ENCODE assay signal across 10 cellular contexts in genomic region chr7:43873300-43873699, GRCh38. TPM values are rescaled to one million over a fixed set of nuclear protein-coding genes. Genes with fewer than 3 reads are reported as not detected.
A peak's percentile ranks its signal among the peaks of the same experiment; 100 is the strongest.
DNase-seq lines count a peak whose midpoint lies in the region; ATAC-seq and TF ChIP-seq lines count a peak whose summit lies in the region.
"Had no signal": no experiment of that assay in that cellular context is flagged by ENCODE, and none has a peak within 500 bp of the region (broad histone marks: within the 10 kb centered on the region; RNA-seq: fewer than 3 reads in every experiment).

No MANE protein-coding gene starts in this region.

- H3K79me2 ChIP-seq in fibroblast of lung (ENCODE audit: control insufficient read depth, insufficient read depth, low read length) (peaks cover 17% of the 10 kb centered on the region), SK-N-SH (ENCODE audit: insufficient read depth) (peaks cover 12% of the 10 kb centered on the region)

- WGBS in SK-N-SH (ENCODE audit: low lambda C conversion rate), result 98% methylated on average over 5 of the region's 5 CpGs

- H3K4me3 ChIP-seq in fibroblast of lung (replicated peaks in 1 of 4; ENCODE audit: control extremely low read depth in 1 of 4, insufficient read depth in 1 of 4, low read depth in 3 of 4, low read length in 4 of 4), result peak overlapping the region in 1 of 4 experiments; percentile 6
- H3K4me3 ChIP-seq in naive thymus-derived CD4-positive, alpha-beta T cell (ENCODE audit: low read length), result no peak overlapping the region
- no peak overlapping the region for H3K4me3 ChIP-seq in SK-N-SH (ENCODE audit: low read depth in 2 of 2, low read length in 1 of 2)

- TF ChIP-seq RAD21 in SK-N-SH (IDR thresholded peaks at IDR 0.05; ENCODE audit: low read length), result no peak

- H3K36me3 ChIP-seq in fibroblast of lung (ENCODE audit: control insufficient read depth, insufficient read depth, low read length), result peaks cover 26% of the 10 kb centered on the region
- peaks cover 0 to 33% (median 3%) of the 10 kb centered on the region in 3 experiments for H3K36me3 ChIP-seq in naive thymus-derived CD4-positive, alpha-beta T cell (ENCODE audit: control insufficient read depth in 2 of 3, insufficient read depth in 3 of 3, low read length in 3 of 3)
- H3K36me3 ChIP-seq in SK-N-SH (replicated peaks in 1 of 2; ENCODE audit: control insufficient read depth in 1 of 2, insufficient read depth in 2 of 2, low read length in 1 of 2), result peaks cover 9 to 35% of the 10 kb centered on the region in 2 experiments

- H3K27ac ChIP-seq in fibroblast of lung (ENCODE audit: insufficient read depth, low read length), result peak overlapping the region; percentile 95
- no peak overlapping the region for H3K27ac ChIP-seq in naive thymus-derived CD4-positive, alpha-beta T cell (ENCODE audit: low read depth, low read length)
- peak overlapping the region in 1 of 2 experiments; percentile 17; a peak in 1 of 4 replicates for H3K27ac ChIP-seq in SK-N-SH (ENCODE audit: low read depth in 2 of 2, low read length in 1 of 2)

- no peak for TF ChIP-seq CTCF in fibroblast of lung (conservative IDR thresholded peaks at IDR 0.05 in 1 of 2, IDR thresholded peaks at IDR 0.05 in 1 of 2; ENCODE audit: low read depth in 1 of 2, low read length in 2 of 2)
- no peak for TF ChIP-seq CTCF in SK-N-SH (IDR thresholded peaks at IDR 0.05)

- H3K9me3 Mint-ChIP-seq in naive thymus-derived CD4-positive, alpha-beta T cell, result peaks cover 0 to 2% (median 0%) of the 10 kb centered on the region in 11 donors

- peaks cover 0 to 16% (median 16%) of the 10 kb centered on the region in 7 donors for H3K4me1 Mint-ChIP-seq in naive thymus-derived CD4-positive, alpha-beta T cell

- no peaks in the 10 kb centered on the region for H3K27me3 ChIP-seq in fibroblast of lung (ENCODE audit: control insufficient read depth, insufficient read depth, low read length)
- H3K27me3 ChIP-seq in naive thymus-derived CD4-positive, alpha-beta T cell (ENCODE audit: control insufficient read depth in 2 of 2, insufficient read depth in 2 of 2, low read length in 2 of 2), result no peaks in the 10 kb centered on the region
- H3K27me3 ChIP-seq in SK-N-SH (ENCODE audit: insufficient read depth), result no peaks in the 10 kb centered on the region

- ATAC-seq in naive thymus-derived CD4-positive, alpha-beta T cell, result no peak
- ATAC-seq in GM18907 (IDR thresholded peaks at IDR 0.05; ENCODE audit: unreplicated experiment), result no peak

- peak overlapping the region in 2 of 9 donors; percentile 25 to 46 for H3K27ac Mint-ChIP-seq in naive thymus-derived CD4-positive, alpha-beta T cell

- no peak overlapping the region for H3K4me3 Mint-ChIP-seq in naive thymus-derived CD4-positive, alpha-beta T cell

- H3K27me3 Mint-ChIP-seq in naive thymus-derived CD4-positive, alpha-beta T cell, result no peaks in the 10 kb centered on the region

- H3K9ac ChIP-seq in fibroblast of lung (ENCODE audit: insufficient read depth, low read length) (peak overlapping the region; percentile 10), SK-N-SH (no peak overlapping the region)

- TF ChIP-seq EP300 in SK-N-SH (IDR thresholded peaks at IDR 0.05; ENCODE audit: borderline replicate concordance in 1 of 2, low read depth in 1 of 2, low read length in 1 of 2), result no peak

- H3K9me3 ChIP-seq in fibroblast of lung (ENCODE audit: control insufficient read depth, insufficient read depth, low read depth, low read length) (no peaks in the 10 kb centered on the region), SK-N-SH (no peaks in the 10 kb centered on the region)
- H3K9me3 ChIP-seq in naive thymus-derived CD4-positive, alpha-beta T cell (ENCODE audit: control insufficient read depth in 2 of 3, low read length in 3 of 3), result no peaks in the 10 kb centered on the region

- H4K20me1 ChIP-seq in fibroblast of lung (ENCODE audit: control insufficient read depth, extremely low read depth, insufficient read depth, low read length), result no peaks in the 10 kb centered on the region
- H4K20me1 ChIP-seq in SK-N-SH (ENCODE audit: insufficient read depth), result no peaks in the 10 kb centered on the region

- intact Hi-C loops in naive thymus-derived CD4-positive, alpha-beta T cell (cut with micrococcal nuclease), result no loop called here
- intact Hi-C loops in posterior cingulate gyrus (cut with DNase I), result no loop called here

- POLR2A ChIA-PET in naive thymus-derived CD4-positive, alpha-beta T cell (lab: Charles Lee), result no interaction called here
- POLR2A ChIA-PET in SK-N-SH (lab: Yijun Ruan, JAX), result interaction anchor here (0.6 to 0.8 kb wide), 2 partner anchors 23 to 81 kb away, joined by 3 read pairs; no protein-coding TSS in a partner anchor

- peaks cover 5 to 31% (median 20%) of the 10 kb centered on the region in 5 donors for H3K36me3 Mint-ChIP-seq in naive thymus-derived CD4-positive, alpha-beta T cell

- H3K9me2 ChIP-seq in SK-N-SH, result no peaks in the 10 kb centered on the region

- H3K4me1 ChIP-seq in fibroblast of lung (ENCODE audit: control insufficient read depth, extremely low read depth, insufficient read depth, low read length) (peaks cover 30% of the 10 kb centered on the region), SK-N-SH (ENCODE audit: control insufficient read depth in 1 of 2, insufficient read depth in 2 of 2, low read depth in 1 of 2, low read length in 1 of 2) (peaks cover 14 to 23% of the 10 kb centered on the region in 2 experiments)
- H3K4me1 ChIP-seq in naive thymus-derived CD4-positive, alpha-beta T cell (ENCODE audit: control insufficient read depth in 2 of 2, insufficient read depth in 2 of 2, low read length in 2 of 2), result peaks cover 10 to 12% of the 10 kb centered on the region in 2 donors

- H3K4me2 ChIP-seq in fibroblast of lung (ENCODE audit: extremely low read depth, insufficient read depth, low read length) (peak overlapping the region; percentile 65), SK-N-SH (no peak overlapping the region)

- DNase-seq in AG20443 (ENCODE audit: low spot score) (peak; percentile 84), RPMI7951 (ENCODE audit: low read depth) (peak; percentile 92), fibroblast of lung (ENCODE audit: low read depth in 2 of 2) (peak; percentile 78 to 93), renal cortical epithelial cell (ENCODE audit: low read depth) (peak; percentile 49), SK-N-SH (no peak), posterior cingulate gyrus (no peak)
- no peak for DNase-seq in naive thymus-derived CD4-positive, alpha-beta T cell
- DNase-seq: Calu3, NCI-H2029 had no signal

- H3F3A ChIP-seq in SK-N-SH (replicated peaks; ENCODE audit: insufficient read depth), result peaks cover 9% of the 10 kb centered on the region

- CTCF ChIA-PET in naive thymus-derived CD4-positive, alpha-beta T cell (lab: Charles Lee), result no interaction called here
- CTCF ChIA-PET in SK-N-SH (lab: Yijun Ruan, JAX), result interaction anchor here (1.5 to 2.7 kb wide), 3 partner anchors 34 to 291 kb away, joined by 4 to 11 read pairs (median 6); partner anchors contain the start of gene STK17A

- H2AFZ ChIP-seq in fibroblast of lung (ENCODE audit: low read length), result no peak overlapping the region
- H2AFZ ChIP-seq in SK-N-SH (ENCODE audit: low read depth), result no peak overlapping the region

TF ChIP-seq in SK-N-SH, 30 proteins besides CTCF, POLR2A, EP300 and RAD21 (continues in another document):
- TF ChIP-seq YY1 (IDR thresholded peaks at IDR 0.05; ENCODE audit: low read depth), result no peak

RNA-seq across cellular contexts. Expression of gene MRPS24, which starts 4.0 kb away (rescaled TPM):
- total RNA-seq in RPMI7951 (2014; rRNA removed; shearing (Covaris generic)), result 190 and 247 TPM in 2 replicates
- 75.8 and 105 TPM in 2 replicates for total RNA-seq in fibroblast of lung
- 109 and 128 TPM in 2 replicates for polyA plus RNA-seq in fibroblast of lung
- 232 and 280 TPM in 2 replicates for polyA plus RNA-seq in fibroblast of lung (2012)
- polyA minus RNA-seq in fibroblast of lung (ENCODE audit: low replicate concordance), result 104 and 125 TPM in 2 replicates
- total RNA-seq in renal cortical epithelial cell, result 55.3 and 127 TPM in 2 replicates
- total RNA-seq in naive thymus-derived CD4-positive, alpha-beta T cell, result 10 to 100 TPM; 44.2 to 76.6 (median 62.3) TPM
- 100 to 1,000 TPM; 169 to 187 TPM for polyA plus RNA-seq in naive thymus-derived CD4-positive, alpha-beta T cell
- 234 and 235 TPM in 2 replicates for polyA plus RNA-seq in SK-N-SH (2012; rRNA removed)
- 136 and 200 TPM in 2 replicates for polyA plus RNA-seq in SK-N-SH (2012; cell fraction: cytosol; rRNA removed)
- polyA plus RNA-seq in SK-N-SH (2012; cell fraction: nucleus; rRNA removed), result 79.2 and 151 TPM in 2 replicates

RNA-seq across cellular contexts. Expression of gene URGCP, which starts 33.1 kb away (rescaled TPM):
- total RNA-seq in RPMI7951 (2014; rRNA removed; shearing (Covaris generic)), result 29.4 and 32.8 TPM in 2 replicates
- total RNA-seq in fibroblast of lung (27.7 and 42.1 TPM in 2 replicates), renal cortical epithelial cell (37.0 and 40.6 TPM in 2 replicates)
- polyA plus RNA-seq in fibroblast of lung (18.3 and 23.2 TPM in 2 replicates), SK-N-SH (2012; rRNA removed) (22.9 and 23.1 TPM in 2 replicates)
- polyA plus RNA-seq in fibroblast of lung (2012), result 19.1 and 19.9 TPM in 2 replicates
- 35.1 and 59.2 TPM in 2 replicates for polyA minus RNA-seq in fibroblast of lung (ENCODE audit: low replicate concordance)
- total RNA-seq in naive thymus-derived CD4-positive, alpha-beta T cell, result 10 to 100 TPM; 20.0 to 33.7 (median 26.8) TPM
- 10 to 100 TPM; 22.0 to 40.6 TPM for polyA plus RNA-seq in naive thymus-derived CD4-positive, alpha-beta T cell
- 13.5 and 19.2 TPM in 2 replicates for polyA plus RNA-seq in SK-N-SH (2012; cell fraction: cytosol; rRNA removed)
- polyA plus RNA-seq in SK-N-SH (2012; cell fraction: nucleus; rRNA removed), result 41.3 and 43.6 TPM in 2 replicates

RNA-seq across cellular contexts. Expression of gene UBE2D4, which starts 52.9 kb away (rescaled TPM):
- total RNA-seq in RPMI7951 (2014; rRNA removed; shearing (Covaris generic)), result 17.3 and 24.6 TPM in 2 replicates
- total RNA-seq in fibroblast of lung, result 6.4 and 10.2 TPM in 2 replicates
- polyA plus RNA-seq in fibroblast of lung, result 20.2 and 21.3 TPM in 2 replicates
- 13.6 and 13.9 TPM in 2 replicates for polyA plus RNA-seq in fibroblast of lung (2012)
- 24.1 and 51.5 TPM in 2 replicates for polyA minus RNA-seq in fibroblast of lung (ENCODE audit: low replicate concordance)
- total RNA-seq in renal cortical epithelial cell, result 10.4 and 17.0 TPM in 2 replicates
- 10 to 100 TPM in 2 of 5 experiments, 1 to 10 TPM in 3; 6.3 to 13.9 (median 9.6) TPM for total RNA-seq in naive thymus-derived CD4-positive, alpha-beta T cell
- 10 to 100 TPM; 13.4 to 15.9 TPM for polyA plus RNA-seq in naive thymus-derived CD4-positive, alpha-beta T cell
- polyA plus RNA-seq in SK-N-SH (2012; rRNA removed), result 22.8 and 26.8 TPM in 2 replicates
- 18.7 and 27.0 TPM in 2 replicates for polyA plus RNA-seq in SK-N-SH (2012; cell fraction: cytosol; rRNA removed)
- polyA plus RNA-seq in SK-N-SH (2012; cell fraction: nucleus; rRNA removed), result 11.1 and 13.7 TPM in 2 replicates

Comparison
In these comparisons a context has a peak if more than half of its experiments do, and no peak if none do; other contexts are left out.
1. DNase-seq: peak in AG20443 (single experiment), RPMI7951 (single experiment), fibroblast of lung (2 of 2) and renal cortical epithelial cell (single experiment); none in naive thymus-derived CD4-positive, alpha-beta T cell (0 of 9), SK-N-SH (single experiment) and posterior cingulate gyrus (0 of 10).